In genomic region chr19:43675269-43675879, GRCh38 we compare ENCODE assay signal across 8 cellular contexts. TPM values are rescaled to one million over a fixed set of nuclear protein-coding genes. Genes with fewer than 3 reads are reported as not detected.
DNase-seq lines count a peak whose midpoint lies in the region; ATAC-seq and TF ChIP-seq lines count a peak whose summit lies in the region.

No MANE protein-coding gene starts in this region.

- H3K36me3 ChIP-seq in vagina = no peaks in the 10 kb centered on the region
- no peaks in the 10 kb centered on the region for H3K36me3 ChIP-seq in uterus

- peaks cover 12% of the 10 kb centered on the region for H3K4me1 Mint-ChIP-seq in activated naive CD4-positive, alpha-beta T cell treated with anti-CD3 and anti-CD28 coated beads, Interleukin-2, amount 50 U/mL, for 24 hours

- intact Hi-C loops in vagina (cut with DNase I) (no loop called here), uterus (cut with DNase I; ENCODE audit: low total_unique reads) (no loop called here)

- TF ChIP-seq POLR2A in vagina (IDR thresholded peaks at IDR 0.05) (no peak), uterus (IDR thresholded peaks at IDR 0.05) (no peak)

- H3K27ac ChIP-seq in vagina = peak overlapping the region; percentile 78
- H3K27ac ChIP-seq in uterus = no peak overlapping the region

- TF ChIP-seq CTCF in fibroblast of the aortic adventitia (IDR thresholded peaks at IDR 0.05; ENCODE audit: insufficient read depth, low read length) (no peak), vagina (IDR thresholded peaks at IDR 0.05) (no peak), uterus (IDR thresholded peaks at IDR 0.05) (no peak)

- H3K4me3 Mint-ChIP-seq in activated naive CD4-positive, alpha-beta T cell treated with anti-CD3 and anti-CD28 coated beads, Interleukin-2, amount 50 U/mL, for 24 hours = no peak overlapping the region

- H3K36me3 Mint-ChIP-seq in activated naive CD4-positive, alpha-beta T cell treated with anti-CD3 and anti-CD28 coated beads, Interleukin-2, amount 50 U/mL, for 24 hours = no peaks in the 10 kb centered on the region

- H3K9me3 Mint-ChIP-seq in activated naive CD4-positive, alpha-beta T cell treated with anti-CD3 and anti-CD28 coated beads, Interleukin-2, amount 50 U/mL, for 24 hours = no peaks in the 10 kb centered on the region

- H3K27ac Mint-ChIP-seq in activated naive CD4-positive, alpha-beta T cell treated with anti-CD3 and anti-CD28 coated beads, Interleukin-2, amount 50 U/mL, for 24 hours = peak overlapping the region; percentile 57

- no peaks in the 10 kb centered on the region for H3K9me3 ChIP-seq in vagina
- H3K9me3 ChIP-seq in uterus = no peaks in the 10 kb centered on the region

- H3K27me3 Mint-ChIP-seq in activated naive CD4-positive, alpha-beta T cell treated with anti-CD3 and anti-CD28 coated beads, Interleukin-2, amount 50 U/mL, for 24 hours = no peaks in the 10 kb centered on the region

- H3K27me3 ChIP-seq in vagina = no peaks in the 10 kb centered on the region
- H3K27me3 ChIP-seq in uterus = no peaks in the 10 kb centered on the region

- H3K4me1 ChIP-seq in vagina = no peaks in the 10 kb centered on the region
- H3K4me1 ChIP-seq in uterus = no peaks in the 10 kb centered on the region

- H3K4me3 ChIP-seq in fibroblast of the aortic adventitia (ENCODE audit: low read depth, low read length) (no peak overlapping the region), vagina (no peak overlapping the region), uterus (no peak overlapping the region)

- no peak for ATAC-seq in GM21825 (IDR thresholded peaks at IDR 0.05; ENCODE audit: unreplicated experiment)

- DNase-seq in activated naive CD4-positive, alpha-beta T cell treated with anti-CD3 and anti-CD28 coated beads, Interleukin-2, amount 50 U/mL, for 16 hours = no peak
- DNase-seq in RPMI8226 (peak; percentile 60), fibroblast of the aortic adventitia (ENCODE audit: low read depth) (peak; percentile 37), vagina (ENCODE audit: extremely low spot score in 2 of 2) (no peak), foreskin melanocyte (no peak), uterus (no peak)

RNA-seq across cellular contexts. Expression of gene PLAUR, which starts 5.4 kb away (rescaled TPM):
- total RNA-seq in fibroblast of the aortic adventitia (ENCODE audit: low replicate concordance) (46.3 and 73.6 TPM in 2 replicates), vagina (16.2 TPM), uterus (10 to 100 TPM; 15.6 to 69.9 (median 26.7) TPM)

RNA-seq across cellular contexts. Expression of gene CADM4, which starts 35.7 kb away (rescaled TPM):
- total RNA-seq in fibroblast of the aortic adventitia (ENCODE audit: low replicate concordance) (0.27 and 1.1 TPM in 2 replicates), vagina (4.7 TPM), uterus (10 to 100 TPM in 2 of 4 donors, 1 to 10 TPM in 2; 2.1 to 18.6 (median 10.5) TPM)

RNA-seq across cellular contexts. Expression of gene IRGC, which starts 40.5 kb away (rescaled TPM):
- not detected in 2 replicates for total RNA-seq in fibroblast of the aortic adventitia (ENCODE audit: low replicate concordance)
- total RNA-seq in vagina = not detected
- not detected for total RNA-seq in uterus

RNA-seq across cellular contexts. Expression of gene ZNF428, which starts 55.9 kb away (rescaled TPM):
- total RNA-seq in fibroblast of the aortic adventitia (ENCODE audit: low replicate concordance) (14.0 and 34.8 TPM in 2 replicates), vagina (30.9 TPM), uterus (10 to 100 TPM in 3 of 4 donors, 1 to 10 TPM in 1; 1.5 to 83.3 (median 44.5) TPM)

Comparison
In these comparisons a context has a peak if more than half of its experiments do, and no peak if none do; other contexts are left out.
1. DNase-seq: peak in RPMI8226 (single experiment) and fibroblast of the aortic adventitia (single experiment); none in activated naive CD4-positive, alpha-beta T cell treated with anti-CD3 and anti-CD28 coated beads, Interleukin-2, amount 50 U/mL, for 16 hours (single experiment), vagina (0 of 2), foreskin melanocyte (single experiment) and uterus (0 of 2).